Comparison of ENCODE assay signal across 11 cellular contexts in genomic region chr11:104547996-104548661, GRCh38.
A peak's percentile ranks its signal among the peaks of the same experiment; 100 is the strongest.
DNase-seq lines count a peak whose midpoint lies in the region; ATAC-seq and TF ChIP-seq lines count a peak whose summit lies in the region.
"Had no signal": no experiment of that assay in that cellular context is flagged by ENCODE, and none has a peak within 500 bp of the region (broad histone marks: within the 10 kb centered on the region; RNA-seq: fewer than 3 reads in every experiment).

No MANE protein-coding gene starts in this region.

- no peak overlapping the region for H2AFZ ChIP-seq in PC-3 (ENCODE audit: low read length)

- H3K27me3 ChIP-seq in breast epithelium: no peaks in the 10 kb centered on the region
- H3K27me3 ChIP-seq in PC-3 (ENCODE audit: low read length): no peaks in the 10 kb centered on the region

- CTCF ChIA-PET in MCF 10A (lab: Yijun Ruan, JAX) (interaction anchor here (0.7 to 0.8 kb wide), 2 partner anchors 14 to 406 kb away, joined by 3 read pairs; no protein-coding TSS in a partner anchor), PC-3 (lab: Charles Lee) (no interaction called here)

- H4K20me1 ChIP-seq in PC-3 (ENCODE audit: low read length): no peaks in the 10 kb centered on the region

- intact Hi-C loops in MCF 10A (cut with micrococcal nuclease): no loop called here
- intact Hi-C loops in breast epithelium (cut with DNase I; ENCODE audit: low total_unique reads): no loop called here
- intact Hi-C loops in PC-3 (cut with micrococcal nuclease): no loop called here

- no peak for TF ChIP-seq CTCF in MCF 10A (IDR thresholded peaks at IDR 0.05; ENCODE audit: unreplicated experiment)
- TF ChIP-seq CTCF in breast epithelium (IDR thresholded peaks at IDR 0.05): no peak
- TF ChIP-seq CTCF in PC-3 (conservative IDR thresholded peaks at IDR 0.05; ENCODE audit: low read depth, low read length): peak; percentile 55

- no peak overlapping the region for H3K9ac ChIP-seq in PC-3 (ENCODE audit: low read length)

- no peaks in the 10 kb centered on the region for H3K79me2 ChIP-seq in PC-3 (ENCODE audit: low read length)

- H3K4me2 ChIP-seq in PC-3 (ENCODE audit: low read length): no peak overlapping the region

- no peak for TF ChIP-seq POLR2A in breast epithelium (IDR thresholded peaks at IDR 0.05)

- H3K9me2 ChIP-seq in PC-3 (replicated peaks; ENCODE audit: low read length): no peaks in the 10 kb centered on the region

- no peaks in the 10 kb centered on the region for H3K9me3 Mint-ChIP-seq in MCF 10A (ENCODE audit: unreplicated experiment)

- no peaks in the 10 kb centered on the region for H3K27me3 Mint-ChIP-seq in MCF 10A (ENCODE audit: insufficient read depth, unreplicated experiment)

- DNase-seq in MCF 10A (ENCODE audit: unreplicated experiment): peak; percentile 42
- no peak for DNase-seq in breast epithelium (ENCODE audit: low spot score in 2 of 2)
- no peak for DNase-seq in PC-3
- peak; percentile 37 for DNase-seq in epithelial cell of prostate (ENCODE audit: low read depth, low spot score)
- no peak for DNase-seq in NCI-H2171 treated with DMSO at 0.1 percent for 48 hours (lab: John Stamatoyannopoulos, UW)
- DNase-seq in NCI-H128 (lab: John Stamatoyannopoulos, UW; ENCODE audit: unreplicated experiment): no peak
- DNase-seq in AG08396 (ENCODE audit: low spot score): no peak
- DNase-seq: glutamatergic neuron; retina; stimulated activated naive CD8-positive, alpha-beta T cell treated with anti-CD3 and anti-CD28 coated beads, Interleukin-15, Interleukin-2, amounts not matched to agents 100 U/mL and 50 U/mL, for 24 hours had no signal

- H3K36me3 Mint-ChIP-seq in MCF 10A (ENCODE audit: insufficient read depth, unreplicated experiment): no peaks in the 10 kb centered on the region

- no peak overlapping the region for H3K27ac ChIP-seq in breast epithelium
- no peak overlapping the region for H3K27ac ChIP-seq in PC-3 (ENCODE audit: low read length)
- H3K27ac ChIP-seq in epithelial cell of prostate: no peak overlapping the region

- H3K9me3 ChIP-seq in breast epithelium (no peaks in the 10 kb centered on the region), PC-3 (ENCODE audit: low read length) (no peaks in the 10 kb centered on the region)

- POLR2A ChIA-PET in MCF 10A (lab: Yijun Ruan, JAX) (no interaction called here), PC-3 (lab: Charles Lee; ENCODE audit: unreplicated experiment) (no interaction called here)

- H3K36me3 ChIP-seq in breast epithelium (no peaks in the 10 kb centered on the region), PC-3 (ENCODE audit: low read depth, low read length) (no peaks in the 10 kb centered on the region)

- ATAC-seq in PC-3: no peak
- no peak for ATAC-seq in GM19023 (IDR thresholded peaks at IDR 0.05; ENCODE audit: unreplicated experiment)
- ATAC-seq: stimulated activated naive CD8-positive, alpha-beta T cell treated with anti-CD3 and anti-CD28 coated beads, Interleukin-15, Interleukin-2, amounts not matched to agents 100 U/mL and 50 U/mL, for 24 hours had no signal

- H3K4me3 Mint-ChIP-seq in MCF 10A (ENCODE audit: unreplicated experiment): no peak overlapping the region

- H3K4me1 Mint-ChIP-seq in MCF 10A (ENCODE audit: insufficient read depth, unreplicated experiment): no peaks in the 10 kb centered on the region

- no peak overlapping the region for H3K27ac Mint-ChIP-seq in MCF 10A (ENCODE audit: low read depth, unreplicated experiment)

- H3F3A ChIP-seq in PC-3 (ENCODE audit: low read length, unreplicated experiment): no peaks in the 10 kb centered on the region

- BruUV-seq in MCF 10A (replicated peaks; lab: Mats Ljungman, UMichigan): no TSS peak
- no TSS peak for BruUV-seq in PC-3 (replicated peaks; lab: Mats Ljungman, UMichigan)

- H3K4me1 ChIP-seq in breast epithelium: no peaks in the 10 kb centered on the region
- H3K4me1 ChIP-seq in PC-3 (ENCODE audit: insufficient read depth, low read length): no peaks in the 10 kb centered on the region

- H3K4me3 ChIP-seq in breast epithelium (no peak overlapping the region), PC-3 (ENCODE audit: low read length) (no peak overlapping the region)

Comparison
In these comparisons a context has a peak if more than half of its experiments do, and no peak if none do; other contexts are left out.
1. DNase-seq: peak in MCF 10A (single experiment) and epithelial cell of prostate (single experiment); none in breast epithelium (0 of 2), PC-3 (single experiment), NCI-H2171 treated with DMSO at 0.1 percent for 48 hours (single experiment), NCI-H128 (single experiment) and AG08396 (single experiment).